ENCODE assay signal across 10 cellular contexts in genomic region chr13:97225533-97225932, GRCh38. TPM values are rescaled to one million over a fixed set of nuclear protein-coding genes. Genes with fewer than 3 reads are reported as not detected.
DNase-seq lines count a peak whose midpoint lies in the region; ATAC-seq, FAIRE-seq and TF ChIP-seq lines count a peak whose summit lies in the region.
"Had no signal": no experiment of that assay in that cellular context is flagged by ENCODE, and none has a peak within 500 bp of the region (broad histone marks: within the 10 kb centered on the region; RNA-seq: fewer than 3 reads in every experiment).

No MANE protein-coding gene starts in this region.

- no peak overlapping the region for H3K27ac ChIP-seq in astrocyte (ENCODE audit: low read depth, low read length)
- peak overlapping the region; percentile 93 to 98 (median 97) for H3K27ac ChIP-seq in right lobe of liver
- H3K27ac ChIP-seq in temporal lobe (ENCODE audit: low read depth, low read length), result peak overlapping the region; percentile 89
- H3K27ac ChIP-seq: HL-60 had no signal

- H3K9me3 ChIP-seq in astrocyte (ENCODE audit: insufficient read depth, low read depth, low read length) (no peaks in the 10 kb centered on the region), right lobe of liver (no peaks in the 10 kb centered on the region)

- peaks cover 44% of the 10 kb centered on the region for H3K4me1 Mint-ChIP-seq in activated CD4-positive, alpha-beta T cell treated with anti-CD3 and anti-CD28 coated beads, Interleukin-2, amount 10 ng/mL, durations not matched to agents 24 days and 14 days
- peaks cover 27% of the 10 kb centered on the region for H3K4me1 Mint-ChIP-seq in astrocyte (ENCODE audit: low read depth, unreplicated experiment)

- intact Hi-C loops in activated CD4-positive, alpha-beta T cell treated with anti-CD3 and anti-CD28 coated beads, Interleukin-2, amount 10 ng/mL, durations not matched to agents 24 days and 14 days (cut with micrococcal nuclease), result loop anchor here (5.0 to 10.0 kb wide), 2 partner anchors 98 to 749 kb away; no protein-coding TSS in a partner anchor
- intact Hi-C loops in right lobe of liver (cut with DNase I), result no loop called here

- H3K27ac Mint-ChIP-seq in activated CD4-positive, alpha-beta T cell treated with anti-CD3 and anti-CD28 coated beads, Interleukin-2, amount 10 ng/mL, durations not matched to agents 24 days and 14 days, result peak overlapping the region; percentile 82
- H3K27ac Mint-ChIP-seq in astrocyte (ENCODE audit: unreplicated experiment), result peak overlapping the region; percentile 95

- peak; percentile 66 for DNase-seq in activated CD4-positive, alpha-beta T cell treated with anti-CD3 and anti-CD28 coated beads, Interleukin-2, amount 10 ng/mL, durations not matched to agents 24 days and 14 days
- no peak for DNase-seq in activated CD4-positive, alpha-beta T cell treated with anti-CD3 and anti-CD28 coated beads for 48 hours
- DNase-seq in astrocyte (ENCODE audit: low read depth) (no peak), right lobe of liver (no peak), HPDE6-E6E7 (ENCODE audit: extremely low spot score) (no peak)

- WGBS in right lobe of liver (ENCODE audit: insufficient coverage, low coverage, low lambda C conversion rate, missing lambda C conversion rate), result 29% methylated on average over 3 of the region's 4 CpGs

- TF ChIP-seq CTCF in astrocyte (IDR thresholded peaks at IDR 0.05; ENCODE audit: insufficient read depth, low read depth, low read length) (no peak), right lobe of liver (IDR thresholded peaks at IDR 0.05) (no peak)

- H3K4me3 ChIP-seq in astrocyte (ENCODE audit: insufficient read depth, low read depth, low read length) (peak overlapping the region; percentile 86), right lobe of liver (peak overlapping the region; percentile 61 to 62 (median 61))

- no peak overlapping the region for H2AFZ ChIP-seq in astrocyte (ENCODE audit: low read depth, low read length)

- H3K36me3 ChIP-seq in astrocyte (ENCODE audit: insufficient read depth, low read length), result no peaks in the 10 kb centered on the region
- no peaks in the 10 kb centered on the region for H3K36me3 ChIP-seq in right lobe of liver

- TF ChIP-seq POLR2A in right lobe of liver (IDR thresholded peaks at IDR 0.05), result no peak

- peaks cover 83% of the 10 kb centered on the region for H3K79me2 ChIP-seq in astrocyte (ENCODE audit: insufficient read depth, low read length)

- ATAC-seq in right lobe of liver (peak in 1 of 4 donors; percentile 11), HG02870 (IDR thresholded peaks at IDR 0.05; ENCODE audit: unreplicated experiment) (no peak), GM21717 (IDR thresholded peaks at IDR 0.05; ENCODE audit: unreplicated experiment) (no peak)
- ATAC-seq: sciatic nerve had no signal

- H3K36me3 Mint-ChIP-seq in activated CD4-positive, alpha-beta T cell treated with anti-CD3 and anti-CD28 coated beads, Interleukin-2, amount 10 ng/mL, durations not matched to agents 24 days and 14 days (ENCODE audit: low read depth), result peaks cover 6% of the 10 kb centered on the region
- H3K36me3 Mint-ChIP-seq in astrocyte (ENCODE audit: low read depth, unreplicated experiment), result peaks cover 3% of the 10 kb centered on the region

- no peaks in the 10 kb centered on the region for H3K27me3 ChIP-seq in astrocyte (ENCODE audit: insufficient read depth, low read length)
- no peaks in the 10 kb centered on the region for H3K27me3 ChIP-seq in right lobe of liver

- FAIRE-seq in astrocyte (lab: Jason Lieb, UNC), result no peak

- no peaks in the 10 kb centered on the region for H3K9me3 Mint-ChIP-seq in activated CD4-positive, alpha-beta T cell treated with anti-CD3 and anti-CD28 coated beads, Interleukin-2, amount 10 ng/mL, durations not matched to agents 24 days and 14 days
- H3K9me3 Mint-ChIP-seq in astrocyte (ENCODE audit: unreplicated experiment), result peaks cover 2% of the 10 kb centered on the region

- peaks cover 32% of the 10 kb centered on the region for H3K4me1 ChIP-seq in astrocyte (ENCODE audit: insufficient read depth, low read length)
- peaks cover 0 to 54% (median 21%) of the 10 kb centered on the region in 4 donors for H3K4me1 ChIP-seq in right lobe of liver

- H4K20me1 ChIP-seq in astrocyte (ENCODE audit: insufficient read depth, low read length), result peaks cover 59% of the 10 kb centered on the region

- H3K4me3 Mint-ChIP-seq in activated CD4-positive, alpha-beta T cell treated with anti-CD3 and anti-CD28 coated beads, Interleukin-2, amount 10 ng/mL, durations not matched to agents 24 days and 14 days, result peak overlapping the region; percentile 90
- H3K4me3 Mint-ChIP-seq in astrocyte (ENCODE audit: unreplicated experiment), result peak overlapping the region; percentile 92

- no peaks in the 10 kb centered on the region for H3K27me3 Mint-ChIP-seq in activated CD4-positive, alpha-beta T cell treated with anti-CD3 and anti-CD28 coated beads, Interleukin-2, amount 10 ng/mL, durations not matched to agents 24 days and 14 days
- no peaks in the 10 kb centered on the region for H3K27me3 Mint-ChIP-seq in astrocyte (ENCODE audit: low read depth, unreplicated experiment)

- H3K9ac ChIP-seq in astrocyte (ENCODE audit: low read length), result peak overlapping the region; percentile 96

- H3K4me2 ChIP-seq in astrocyte (ENCODE audit: low read length), result peak overlapping the region; percentile 99

RNA-seq across cellular contexts. Expression of gene MBNL2, which starts 3.4 kb away (rescaled TPM):
- 22.0 and 24.5 TPM in 2 replicates for total RNA-seq in activated CD4-positive, alpha-beta T cell treated with anti-CD3 and anti-CD28 coated beads, Interleukin-2, amount 10 ng/mL, durations not matched to agents 24 days and 14 days
- total RNA-seq in astrocyte, result 66.5 and 70.2 TPM in 2 replicates
- 100 to 1,000 TPM in 3 of 6 experiments, 10 to 100 TPM in 3; 30.3 to 135 (median 81.5) TPM for total RNA-seq in right lobe of liver
- 19.2 TPM for total RNA-seq in temporal lobe
